ENCODE assay signal across 19 cellular contexts in genomic region chr5:79190235-79190529, GRCh38. TPM values are rescaled to one million over a fixed set of nuclear protein-coding genes. Genes with fewer than 3 reads are reported as not detected.
DNase-seq lines count a peak whose midpoint lies in the region; ATAC-seq, FAIRE-seq and TF ChIP-seq lines count a peak whose summit lies in the region.
"Had no signal": no experiment of that assay in that cellular context is flagged by ENCODE, and none has a peak within 500 bp of the region (broad histone marks: within the 10 kb centered on the region; RNA-seq: fewer than 3 reads in every experiment).

No MANE protein-coding gene starts in this region.

- H3K4me2 ChIP-seq in K562 (ENCODE audit: insufficient read depth, low read length) = no peak overlapping the region
- H3K4me2 ChIP-seq in PC-9 = no peak overlapping the region

- POLR2A ChIA-PET in HEK293 (lab: Yijun Ruan, JAX) = no interaction called here
- POLR2A ChIA-PET in K562 (lab: Yijun Ruan, JAX) = interaction anchor here (0.6 kb wide), 1 partner anchor 35 kb away, joined by 3 read pairs; no protein-coding TSS in a partner anchor
- POLR2A ChIA-PET in PC-9 (lab: Charles Lee; ENCODE audit: unreplicated experiment) = no interaction called here
- POLR2A ChIA-PET in Caco-2 (lab: Charles Lee) = interaction anchor here (0.6 kb wide), 1 partner anchor 57 kb away, joined by 8 read pairs; no protein-coding TSS in a partner anchor

- H3K4me3 Mint-ChIP-seq in Caco-2 (ENCODE audit: unreplicated experiment) = no peak overlapping the region
- H3K4me3 Mint-ChIP-seq: CD4-positive, alpha-beta memory T cell had no signal

- TF ChIP-seq CTCF in HEK293 (tag by site-specific recombination; IDR thresholded peaks at IDR 0.05) = no peak
- TF ChIP-seq CTCF in K562 (IDR thresholded peaks at IDR 0.05 in 2 of 3, conservative IDR thresholded peaks at IDR 0.05 in 1 of 3; ENCODE audit: insufficient read depth in 2 of 3, low read depth in 1 of 3, low read length in 3 of 3) = no peak
- no peak for TF ChIP-seq CTCF in pancreas (IDR thresholded peaks at IDR 0.05)
- no peak for TF ChIP-seq CTCF in PC-9 (conservative IDR thresholded peaks at IDR 0.05)
- no peak for TF ChIP-seq CTCF in Caco-2 (IDR thresholded peaks at IDR 0.05; ENCODE audit: insufficient read depth in 1 of 2, low read depth in 1 of 2, low read length in 1 of 2, severe bottlenecking in 1 of 2, unreplicated experiment in 1 of 2)

- TF ChIP-seq POLR2A in K562 (conservative IDR thresholded peaks at IDR 0.05) = no peak

- no peaks in the 10 kb centered on the region for H3K27me3 Mint-ChIP-seq in Caco-2 (ENCODE audit: insufficient read depth, unreplicated experiment)
- H3K27me3 Mint-ChIP-seq: CD4-positive, alpha-beta memory T cell had no signal

- H3K9me1 ChIP-seq in K562 (ENCODE audit: control insufficient read depth, insufficient read depth, low read length) = no peaks in the 10 kb centered on the region

- H3F3A ChIP-seq in PC-9 (ENCODE audit: insufficient read depth, low read depth) = peaks cover 7% of the 10 kb centered on the region; the same call in 1 of the 2 replicates

- H3K9me3 ChIP-seq in HEK293 (ENCODE audit: control insufficient read depth, insufficient read depth, low read depth, low read length) = no peaks in the 10 kb centered on the region
- no peaks in the 10 kb centered on the region for H3K9me3 ChIP-seq in K562 (replicated peaks; ENCODE audit: control insufficient read depth, insufficient read depth, low read depth, low read length)
- H3K9me3 ChIP-seq in pancreas = no peaks in the 10 kb centered on the region
- H3K9me3 ChIP-seq in PC-9 (ENCODE audit: insufficient read depth, low read depth) = no peaks in the 10 kb centered on the region
- H3K9me3 ChIP-seq in Caco-2 = no peaks in the 10 kb centered on the region

- intact Hi-C loops in K562 (cut with micrococcal nuclease) (no loop called here), pancreas (cut with DNase I) (no loop called here), PC-9 (cut with micrococcal nuclease; ENCODE audit: unreplicated experiment) (no loop called here), Caco-2 (cut with micrococcal nuclease; ENCODE audit: unreplicated experiment) (no loop called here)

- 74% methylated on average over 2 of the region's 2 CpGs for WGBS in K562 (ENCODE audit: insufficient coverage, low coverage, missing lambda C conversion rate)
- WGBS in pancreas, 2 donors = 17 to 24% methylated on average over 2 of the region's 2 CpGs

- no peak overlapping the region for H2AFZ ChIP-seq in K562 (ENCODE audit: low read depth, low read length)
- no peak overlapping the region for H2AFZ ChIP-seq in PC-9
- H2AFZ ChIP-seq: GM23248 had no signal

- no peak for FAIRE-seq in K562 (lab: Jason Lieb, UNC)
- no peak for FAIRE-seq in pancreas (lab: Jason Lieb, UNC)
- FAIRE-seq: GM12891, GM18507, H1 had no signal

- H3K4me1 Mint-ChIP-seq in Caco-2 (ENCODE audit: low read depth, unreplicated experiment) = no peaks in the 10 kb centered on the region

- H3K9me2 ChIP-seq in PC-9 (ENCODE audit: insufficient read depth) = no peaks in the 10 kb centered on the region

- no peak overlapping the region for H3K4me3 ChIP-seq in HEK293 (ENCODE audit: low read depth, low read length)
- no peak overlapping the region for H3K4me3 ChIP-seq in K562
- H3K4me3 ChIP-seq in pancreas = no peak overlapping the region
- no peak overlapping the region for H3K4me3 ChIP-seq in PC-9
- H3K4me3 ChIP-seq in Caco-2 (ENCODE audit: low read depth, low read length) = no peak overlapping the region
- H3K4me3 ChIP-seq: GM23248 had no signal

- H3K36me3 ChIP-seq in HEK293 (ENCODE audit: control insufficient read depth in 2 of 2, insufficient read depth in 1 of 2, low read length in 2 of 2) = no peaks in the 10 kb centered on the region
- no peaks in the 10 kb centered on the region for H3K36me3 ChIP-seq in K562 (ENCODE audit: control insufficient read depth, insufficient read depth, low read length)
- H3K36me3 ChIP-seq in pancreas = no peaks in the 10 kb centered on the region
- no peaks in the 10 kb centered on the region for H3K36me3 ChIP-seq in PC-9 (ENCODE audit: low read depth)
- H3K36me3 ChIP-seq in Caco-2 (ENCODE audit: control insufficient read depth, insufficient read depth, low read length) = no peaks in the 10 kb centered on the region

- H3K9ac ChIP-seq in K562 (ENCODE audit: insufficient read depth in 1 of 2, low read depth in 2 of 2, low read length in 2 of 2) = no peak overlapping the region
- H3K9ac ChIP-seq: GM23248 had no signal

- no peak for TF ChIP-seq EP300 in K562 (IDR thresholded peaks at IDR 0.05; ENCODE audit: low read length)

- H3K79me2 ChIP-seq in K562 (ENCODE audit: control insufficient read depth, insufficient read depth, low read length) (no peaks in the 10 kb centered on the region), PC-9 (ENCODE audit: low read depth) (no peaks in the 10 kb centered on the region)

- H3K9me3 Mint-ChIP-seq in Caco-2 (ENCODE audit: unreplicated experiment) = no peaks in the 10 kb centered on the region
- H3K9me3 Mint-ChIP-seq: CD4-positive, alpha-beta memory T cell had no signal

- H4K20me1 ChIP-seq in K562 (replicated peaks; ENCODE audit: control insufficient read depth, insufficient read depth, low read length) = no peaks in the 10 kb centered on the region
- H4K20me1 ChIP-seq in PC-9 (ENCODE audit: insufficient read depth) = no peaks in the 10 kb centered on the region; the same call in 1 of the 2 replicates

- no peaks in the 10 kb centered on the region for H3K36me3 Mint-ChIP-seq in Caco-2 (ENCODE audit: insufficient read depth, unreplicated experiment)
- H3K36me3 Mint-ChIP-seq: CD4-positive, alpha-beta memory T cell had no signal

- ATAC-seq in K562 (no peak), pancreas (peak in 3 of 4 donors; percentile 51 to 62 (median 53)), GM18520 (IDR thresholded peaks at IDR 0.05; ENCODE audit: unreplicated experiment) (no peak)

- no peak for DNase-seq in K562 (ENCODE audit: extremely low read depth in 1 of 4, low spot score in 3 of 4)
- no peak for DNase-seq in pancreas
- DNase-seq in PC-9 = no peak
- no peak for DNase-seq in Caco-2
- no peak for DNase-seq in T-helper 1 cell
- DNase-seq: C1 segment of cervical spinal cord; CD4-positive, alpha-beta memory T cell; COR-L47; DMS53; DMS79 treated with DMSO at 0.1 percent for 48 hours; GF-D8; H7; HCEC 1CT had no signal

- no peak for TF ChIP-seq RAD21 in K562 (CRISPR knock-in tag; conservative IDR thresholded peaks at IDR 0.05 in 1 of 2, IDR thresholded peaks at IDR 0.05 in 1 of 2)

- in situ Hi-C loops in K562 (cut with MboI) = no loop called here

- CTCF ChIA-PET in HEK293 (lab: Yijun Ruan, JAX) = interaction anchor here (0.6 to 1.8 kb wide), 3 partner anchors 166 to 893 kb away, joined by 3 to 8 read pairs (median 3); no protein-coding TSS in a partner anchor
- CTCF ChIA-PET in K562 (lab: Yijun Ruan, JAX; ENCODE audit: low intra/inter-chr PET ratio) = no interaction called here
- CTCF ChIA-PET in PC-9 (lab: Charles Lee) = no interaction called here
- CTCF ChIA-PET in Caco-2 (lab: Charles Lee) = no interaction called here

- BruUV-seq in K562 (replicated peaks; lab: Mats Ljungman, UMichigan) (no TSS peak), PC-9 (replicated peaks; lab: Mats Ljungman, UMichigan) (no TSS peak), Caco-2 (replicated peaks; lab: Mats Ljungman, UMichigan) (no TSS peak)

- H3K27me3 ChIP-seq in K562 (ENCODE audit: control insufficient read depth in 2 of 2, insufficient read depth in 2 of 2, low read length in 2 of 2) (0 out of 5 replicates have a peak, but pooled peaks cover 0 to 2% of the 10 kb centered on the region in 2 experiments), pancreas (no peaks in the 10 kb centered on the region), PC-9 (ENCODE audit: insufficient read depth, low read depth) (no peaks in the 10 kb centered on the region), Caco-2 (replicated peaks; ENCODE audit: control insufficient read depth, insufficient read depth, low read length) (no peaks in the 10 kb centered on the region)

- H3K27ac Mint-ChIP-seq in Caco-2 (ENCODE audit: unreplicated experiment) = no peak overlapping the region
- H3K27ac Mint-ChIP-seq: CD4-positive, alpha-beta memory T cell had no signal

- no peak overlapping the region for H3K27ac ChIP-seq in HEK293 (ENCODE audit: extremely low read depth, low read depth, low read length)
- no peak overlapping the region for H3K27ac ChIP-seq in K562 (ENCODE audit: extremely low read depth, low read depth, low read length)
- H3K27ac ChIP-seq in pancreas = no peak overlapping the region
- no peak overlapping the region for H3K27ac ChIP-seq in PC-9
- H3K27ac ChIP-seq: GM23248 had no signal

- H3K4me1 ChIP-seq in HEK293 (ENCODE audit: control insufficient read depth, insufficient read depth, low read length) (no peaks in the 10 kb centered on the region), K562 (replicated peaks in 1 of 2; ENCODE audit: control insufficient read depth in 2 of 2, insufficient read depth in 2 of 2, low read length in 2 of 2) (no peaks in the 10 kb centered on the region), pancreas (peaks cover 0 to 8% (median 3%) of the 10 kb centered on the region in 3 donors), PC-9 (replicated peaks; ENCODE audit: insufficient read depth) (peaks cover 17% of the 10 kb centered on the region), Caco-2 (no peaks in the 10 kb centered on the region)

TF ChIP-seq in HEK293, 187 proteins besides CTCF, POLR2A, EP300 and RAD21 (continues in another document):
- peak; percentile 14 for TF ChIP-seq SETDB1 (IDR thresholded peaks at IDR 0.05; ENCODE audit: insufficient read length, low read length)

TF ChIP-seq in K562, 482 proteins besides CTCF, POLR2A, EP300 and RAD21 (continues in another document):
- no peak for TF ChIP-seq STAT5A (IDR thresholded peaks at IDR 0.05; ENCODE audit: borderline replicate concordance, low read length)

RNA-seq across cellular contexts. Expression of gene JMY, which starts 45.7 kb away (rescaled TPM):
- 3.2 and 10.4 TPM in 2 replicates for total RNA-seq in K562 (2011; cell fraction: chromatin; rRNA removed; ENCODE audit: low replicate concordance)
- total RNA-seq in K562 (2011; cell fraction: nucleolus; rRNA removed) = 2.8 and 3.8 TPM in 2 replicates
- total RNA-seq in K562 (2011; cell fraction: nucleoplasm; rRNA removed) = 5.1 and 7.3 TPM in 2 replicates
- 4.5 and 4.7 TPM in 2 replicates for total RNA-seq in K562 (2014; rRNA removed)
- total RNA-seq in K562 (2014; rRNA removed; fragmentation: Illumina TruSeq; extraction: Trizol) = 5.2 and 6.5 TPM in 2 replicates
- 2.3 and 2.5 TPM in 2 replicates for total RNA-seq in K562 (2015; rRNA removed; fragmentation: Illumina TruSeq; extraction: Trizol)
- 4.6 and 5.5 TPM in 2 replicates for total RNA-seq in K562 (2021)
- 2.3 and 2.5 TPM in 2 replicates for polyA plus RNA-seq in K562 (2011; rRNA removed)
- 0.34 and 1.0 TPM in 2 replicates for polyA plus RNA-seq in K562 (2011; cell fraction: cytosol; rRNA removed)
- polyA plus RNA-seq in K562 (2011; cell fraction: nucleus; rRNA removed) = 2.5 and 4.0 TPM in 2 replicates
- 2.0 and 4.4 TPM in 2 replicates for polyA plus RNA-seq in K562 (2012)
- 3.7 and 3.9 TPM in 2 replicates for polyA plus RNA-seq in K562 (2014; fragmentation: Illumina TruSeq; extraction: Trizol)
- 1 to 10 TPM; 1.1 TPM for polyA plus RNA-seq in K562 (2014; fragmentation: Nextera tagmentation; extraction: Ambion mirVana)
- 2.8 and 3.9 TPM in 2 replicates for polyA plus RNA-seq in K562 (2014; rRNA removed)
- 4.7 and 6.1 TPM in 2 replicates for polyA minus RNA-seq in K562 (2011; rRNA and poly(A)+ RNA removed)
- polyA minus RNA-seq in K562 (2011; cell fraction: cytosol; rRNA and poly(A)+ RNA removed) = 2.6 TPM in 2 replicates
- 3.1 and 5.4 TPM in 2 replicates for polyA minus RNA-seq in K562 (2011; cell fraction: nucleus; rRNA and poly(A)+ RNA removed)
- 10 to 100 TPM in 1 of 6 donors, 1 to 10 TPM in 5; 6.3 to 11.2 (median 7.2) TPM for total RNA-seq in pancreas
- polyA plus RNA-seq in pancreas = 1 to 10 TPM; 3.4 to 3.8 TPM
- total RNA-seq in PC-9 (2021) = 9.9 and 11.7 TPM in 2 replicates
- 10.5 and 11.3 TPM in 2 replicates for total RNA-seq in Caco-2 (2022)

Comparison
In these comparisons a context has a peak if more than half of its experiments do, and no peak if none do; other contexts are left out.
1. ATAC-seq: peak in pancreas (3 of 4); none in K562 (single experiment) and GM18520 (single experiment).
2. POLR2A ChIA-PET loops: an anchor here in K562 (0.6 kb wide) and Caco-2 (0.6 kb wide); none called in HEK293 and PC-9.
3. Of the 44 proteins assayed by ChIP-seq in both K562 and HEK293: peak only in K562: none; only in HEK293: SETDB1; in both: none; in neither: 43.